In genomic region chr9:104944871-104945270, GRCh38 we compare ENCODE assay signal across 20 cellular contexts. TPM values are rescaled to one million over a fixed set of nuclear protein-coding genes. Genes with fewer than 3 reads are reported as not detected.
A peak's percentile ranks its signal among the peaks of the same experiment; 100 is the strongest.
DNase-seq lines count a peak whose midpoint lies in the region; ATAC-seq, FAIRE-seq and TF ChIP-seq lines count a peak whose summit lies in the region.
"Had no signal": no experiment of that assay in that cellular context is flagged by ENCODE, and none has a peak within 500 bp of the region (broad histone marks: within the 10 kb centered on the region; RNA-seq: fewer than 3 reads in every experiment).

No MANE protein-coding gene starts in this region.

- H3K36me3 ChIP-seq in GM23248 (ENCODE audit: low read depth) (no peaks in the 10 kb centered on the region), mammary epithelial cell (ENCODE audit: insufficient read depth, low read length) (no peaks in the 10 kb centered on the region)
- H3K36me3 ChIP-seq: BE2C, HAP-1 had no signal

- 0 out of 2 replicates have a peak overlapping the region, but pooled peaks have one; percentile 36 for H2AFZ ChIP-seq in GM23248
- H2AFZ ChIP-seq in mammary epithelial cell (ENCODE audit: low read depth, low read length): no peak overlapping the region

- H3K79me2 ChIP-seq in GM23248 (ENCODE audit: insufficient read depth): no peaks in the 10 kb centered on the region
- no peaks in the 10 kb centered on the region for H3K79me2 ChIP-seq in mammary epithelial cell (ENCODE audit: insufficient read depth, low read length)

- H3K27me3 Mint-ChIP-seq in CD4-positive, alpha-beta T cell: no peaks in the 10 kb centered on the region

- FAIRE-seq in A204.1 (lab: Jason Lieb, UNC) (peak; percentile 40), RCC 7860 (lab: Jason Lieb, UNC) (peak; percentile 4)
- FAIRE-seq: K562 had no signal

- DNase-seq in GM23248 (no peak), RCC 7860 (ENCODE audit: low spot score) (no peak), fibroblast of villous mesenchyme (ENCODE audit: low read depth) (peak; percentile 60), NCI-H524 (lab: John Stamatoyannopoulos, UW) (no peak), HK-2 (ENCODE audit: unreplicated experiment) (no peak), mammary epithelial cell (no peak)
- no peak for DNase-seq in CD4-positive, alpha-beta T cell
- DNase-seq: ACHN; BE2C; Caco-2; CD8-positive, alpha-beta memory T cell; DND-41; GF-D8; GOT3 had no signal

- BruUV-seq in mammary epithelial cell (replicated peaks; lab: Mats Ljungman, UMichigan): no TSS peak

- POLR2A ChIA-PET in CD4-positive, alpha-beta T cell (lab: Charles Lee): no interaction called here

- H3K4me1 ChIP-seq in GM23248 (ENCODE audit: insufficient read depth): no peaks in the 10 kb centered on the region; the same call in 1 of the 2 replicates
- H3K4me1 ChIP-seq in mammary epithelial cell (ENCODE audit: insufficient read depth, low read length): no peaks in the 10 kb centered on the region
- H3K4me1 ChIP-seq: BE2C, Caco-2 had no signal

- H4K20me1 ChIP-seq in GM23248 (ENCODE audit: insufficient read depth) (no peaks in the 10 kb centered on the region), mammary epithelial cell (ENCODE audit: insufficient read depth, low read length) (no peaks in the 10 kb centered on the region)

- H3K9me3 ChIP-seq in GM23248 (ENCODE audit: low read depth) (no peaks in the 10 kb centered on the region), mammary epithelial cell (replicated peaks; ENCODE audit: insufficient read depth, low read length) (no peaks in the 10 kb centered on the region)
- no peaks in the 10 kb centered on the region for H3K9me3 ChIP-seq in CD4-positive, alpha-beta T cell (ENCODE audit: control insufficient read depth, low read length)
- H3K9me3 ChIP-seq: BE2C, Caco-2, HAP-1 had no signal

- H3K36me3 Mint-ChIP-seq in CD4-positive, alpha-beta T cell (ENCODE audit: low read depth): no peaks in the 10 kb centered on the region
- H3K36me3 Mint-ChIP-seq: CD14-positive monocyte; CD8-positive, alpha-beta memory T cell had no signal

- ATAC-seq in CD4-positive, alpha-beta T cell (ENCODE audit: poor library complexity): no peak
- ATAC-seq: K562 had no signal

- dilution Hi-C loops in mammary epithelial cell (cut with HindIII; ENCODE audit: low sequenced_read_pairs): no loop called here

- H3K4me2 ChIP-seq in GM23248 (ENCODE audit: unreplicated experiment) (no peak overlapping the region), mammary epithelial cell (ENCODE audit: insufficient read depth, low read depth, low read length) (no peak overlapping the region)

- H3K27ac ChIP-seq in GM23248 (no peak overlapping the region), mammary epithelial cell (ENCODE audit: insufficient read depth, low read depth, low read length) (no peak overlapping the region)
- no peak overlapping the region for H3K27ac ChIP-seq in CD4-positive, alpha-beta T cell (ENCODE audit: low read depth, low read length)
- H3K27ac ChIP-seq: 22Rv1, HL-60 had no signal

- in situ Hi-C loops in GM23248 (cut with MboI) (no loop called here), mammary epithelial cell (cut with MboI; ENCODE audit: low sequenced_read_pairs in 2 of 2) (no loop called here)

- no peaks in the 10 kb centered on the region for H3K9me3 Mint-ChIP-seq in CD4-positive, alpha-beta T cell
- H3K9me3 Mint-ChIP-seq: CD14-positive monocyte; CD8-positive, alpha-beta memory T cell had no signal

- CTCF ChIA-PET in CD4-positive, alpha-beta T cell (lab: Charles Lee): no interaction called here
- CTCF ChIA-PET in mammary epithelial cell (lab: Charles Lee; ENCODE audit: low non-redundant PET): no interaction called here

- WGBS in GM23248 (ENCODE audit: low coverage in 1 of 2, low lambda C conversion rate in 2 of 2, missing lambda C conversion rate in 2 of 2), 2 experiments: 61 to 65% methylated on average over 3 of the region's 3 CpGs
- WGBS in mammary epithelial cell (ENCODE audit: low coverage, missing lambda C conversion rate): 62% methylated on average over 3 of the region's 3 CpGs

- no peaks in the 10 kb centered on the region for H3F3A ChIP-seq in GM23248 (ENCODE audit: insufficient read depth)

- H3K4me3 ChIP-seq in GM23248 (no peak overlapping the region), fibroblast of villous mesenchyme (ENCODE audit: low read depth, low read length) (no peak overlapping the region), mammary epithelial cell (replicated peaks in 1 of 3; ENCODE audit: insufficient read depth in 1 of 3, low read depth in 2 of 3, low read length in 3 of 3) (no peak overlapping the region)
- H3K4me3 ChIP-seq: HAP-1, K562 had no signal

- intact Hi-C loops in CD4-positive, alpha-beta T cell (cut with DNase I, micrococcal nuclease): no loop called here
- intact Hi-C loops in mammary epithelial cell (cut with micrococcal nuclease): no loop called here

- H3K4me1 Mint-ChIP-seq in CD4-positive, alpha-beta T cell (ENCODE audit: low read depth): no peaks in the 10 kb centered on the region
- H3K4me1 Mint-ChIP-seq: CD14-positive monocyte; CD8-positive, alpha-beta memory T cell had no signal

- no peak for TF ChIP-seq CTCF in fibroblast of villous mesenchyme (IDR thresholded peaks at IDR 0.05; ENCODE audit: insufficient read depth, low read depth, low read length)
- TF ChIP-seq CTCF in CD4-positive, alpha-beta T cell (IDR thresholded peaks at IDR 0.05): no peak
- TF ChIP-seq CTCF in mammary epithelial cell (conservative IDR thresholded peaks at IDR 0.05 in 1 of 2, IDR thresholded peaks at IDR 0.05 in 1 of 2; ENCODE audit: extremely low read depth in 1 of 2, insufficient read depth in 1 of 2, low read depth in 1 of 2, low read length in 2 of 2): no peak

- H3K9ac ChIP-seq in GM23248 (no peak overlapping the region), mammary epithelial cell (ENCODE audit: insufficient read depth, low read length) (no peak overlapping the region)

- H3K9me2 ChIP-seq in GM23248 (ENCODE audit: insufficient read depth): no peaks in the 10 kb centered on the region

- no peaks in the 10 kb centered on the region for H3K27me3 ChIP-seq in GM23248 (replicated peaks; ENCODE audit: insufficient read depth)
- H3K27me3 ChIP-seq in CD4-positive, alpha-beta T cell (ENCODE audit: control insufficient read depth, insufficient read depth, low read length): no peaks in the 10 kb centered on the region
- H3K27me3 ChIP-seq in mammary epithelial cell (ENCODE audit: insufficient read depth, low read length): no peaks in the 10 kb centered on the region
- H3K27me3 ChIP-seq: BE2C had no signal

- no peak overlapping the region for H3K27ac Mint-ChIP-seq in CD4-positive, alpha-beta T cell
- H3K27ac Mint-ChIP-seq: CD8-positive, alpha-beta memory T cell had no signal

- no peak overlapping the region for H3K4me3 Mint-ChIP-seq in CD4-positive, alpha-beta T cell
- H3K4me3 Mint-ChIP-seq: CD14-positive monocyte; CD8-positive, alpha-beta memory T cell had no signal

RNA-seq across cellular contexts. Expression of gene ABCA1, which starts 16.9 kb away (rescaled TPM):
- total RNA-seq in GM23248 (2014; rRNA removed; shearing (Covaris generic)): 15.9 and 20.7 TPM in 2 replicates
- polyA plus RNA-seq in GM23248 (2016; fragmentation: Nextera tagmentation; extraction: Ambion mirVana) (6.8 and 7.1 TPM in 2 replicates), mammary epithelial cell (5.7 TPM)
- total RNA-seq in fibroblast of villous mesenchyme (88.3 and 132 TPM in 2 replicates), mammary epithelial cell (10 to 100 TPM; 22.5 to 48.2 TPM)
- 10 to 100 TPM; 14.1 to 16.9 TPM for total RNA-seq in CD4-positive, alpha-beta T cell
- 31.9 TPM for polyA minus RNA-seq in mammary epithelial cell
- polyA plus RNA-seq: CD8-positive, alpha-beta memory T cell had no signal
